In genomic region chr13:45951724-45952123, GRCh38 we compare ENCODE assay signal across 26 cellular contexts.
DNase-seq lines count a peak whose midpoint lies in the region; ATAC-seq and TF ChIP-seq lines count a peak whose summit lies in the region.
"Had no signal": no experiment of that assay in that cellular context is flagged by ENCODE, and none has a peak within 500 bp of the region (broad histone marks: within the 10 kb centered on the region; RNA-seq: fewer than 3 reads in every experiment).

No MANE protein-coding gene starts in this region.

- TF ChIP-seq CTCF in spleen (IDR thresholded peaks at IDR 0.05 in 8 of 11, conservative IDR thresholded peaks at IDR 0.05 in 3 of 11) (no peak), prostate gland (IDR thresholded peaks at IDR 0.05) (no peak)

- H3K27me3 ChIP-seq in spleen (replicated peaks in 1 of 7) (no peaks in the 10 kb centered on the region), prostate gland (replicated peaks; ENCODE audit: insufficient read depth) (no peaks in the 10 kb centered on the region)
- H3K27me3 ChIP-seq: ovary had no signal

- H3K4me3 Mint-ChIP-seq in T-helper 17 cell = no peak overlapping the region
- H3K4me3 Mint-ChIP-seq: activated CD4-positive, alpha-beta memory T cell treated with anti-CD3 and anti-CD28 coated beads, Interleukin-2, amount 10 ng/mL, durations not matched to agents 7 days and 5 days; activated naive CD4-positive, alpha-beta T cell treated with anti-CD3 and anti-CD28 coated beads, Interleukin-2, amount 50 U/mL, for 24 hours; activated T-helper 17 cell treated with anti-CD3 and anti-CD28 coated beads, Interleukin-2, amount 50 U/mL, for 72 hours; CD4-positive, CD25-positive, alpha-beta regulatory T cell; central memory CD8-positive, alpha-beta T cell; GM23338; nephron; type B pancreatic cell had no signal

- H3K36me3 Mint-ChIP-seq in T-helper 17 cell (ENCODE audit: low read depth) = no peaks in the 10 kb centered on the region

- intact Hi-C loops in spleen (cut with DNase I; ENCODE audit: low total_unique reads) = no loop called here
- intact Hi-C loops in prostate gland (cut with DNase I) = no loop called here

- peak overlapping the region in 5 of 8 donors; percentile 45 to 88 (median 78) for H3K27ac ChIP-seq in spleen
- H3K27ac ChIP-seq in prostate gland = no peak overlapping the region
- H3K27ac ChIP-seq: ovary had no signal

- ATAC-seq in T-helper 17 cell (no peak), SK-N-SH treated with all-trans-retinoic acid at 6 μM for 48 hours (no peak)
- ATAC-seq: activated CD4-positive, CD25-positive, alpha-beta regulatory T cell treated with anti-CD3 and anti-CD28 coated beads, Interleukin-2, amount 50 U/mL, for 24 hours; activated T-helper 17 cell treated with anti-CD3 and anti-CD28 coated beads, Interleukin-2, amount 50 U/mL, for 72 hours; GM23338; lower lobe of right lung had no signal

- H3K36me3 ChIP-seq in spleen (peaks cover 0 to 26% (median 7%) of the 10 kb centered on the region in 6 donors), prostate gland (no peaks in the 10 kb centered on the region)
- H3K36me3 ChIP-seq: ovary had no signal

- H3K4me1 ChIP-seq in spleen = peaks cover 0 to 5% (median 0%) of the 10 kb centered on the region in 6 donors
- H3K4me1 ChIP-seq in prostate gland (replicated peaks) = no peaks in the 10 kb centered on the region

- peak overlapping the region; percentile 21 for H3K27ac Mint-ChIP-seq in T-helper 17 cell
- H3K27ac Mint-ChIP-seq: activated CD4-positive, alpha-beta memory T cell treated with anti-CD3 and anti-CD28 coated beads, Interleukin-2, amount 10 ng/mL, durations not matched to agents 7 days and 5 days; activated T-helper 17 cell treated with anti-CD3 and anti-CD28 coated beads, Interleukin-2, amount 50 U/mL, for 72 hours; GM23338; nephron; type B pancreatic cell had no signal

- H3K27me3 Mint-ChIP-seq in T-helper 17 cell = no peaks in the 10 kb centered on the region
- H3K27me3 Mint-ChIP-seq: activated CD4-positive, alpha-beta memory T cell treated with anti-CD3 and anti-CD28 coated beads, Interleukin-2, amount 10 ng/mL, durations not matched to agents 7 days and 5 days; activated naive CD4-positive, alpha-beta T cell treated with anti-CD3 and anti-CD28 coated beads, Interleukin-2, amount 50 U/mL, for 24 hours; activated T-helper 17 cell treated with anti-CD3 and anti-CD28 coated beads, Interleukin-2, amount 50 U/mL, for 72 hours; CD4-positive, CD25-positive, alpha-beta regulatory T cell; central memory CD8-positive, alpha-beta T cell; type B pancreatic cell had no signal

- no peaks in the 10 kb centered on the region for H3K9me3 ChIP-seq in T-helper 17 cell (ENCODE audit: control insufficient read depth, low read length, poor library complexity, severe bottlenecking)
- no peaks in the 10 kb centered on the region for H3K9me3 ChIP-seq in spleen
- no peaks in the 10 kb centered on the region for H3K9me3 ChIP-seq in prostate gland
- H3K9me3 ChIP-seq: lower lobe of right lung, ovary had no signal

- DNase-seq in ELR (ENCODE audit: low read depth) (peak; percentile 2), T-helper 17 cell (no peak), fibroblast of peridontal ligament (ENCODE audit: extremely low read depth) (peak; percentile 6), spleen (no peak), prostate gland (ENCODE audit: low spot score) (no peak), NCI-H446 treated with DMSO at 0.1 percent for 48 hours (lab: John Stamatoyannopoulos, UW) (no peak)
- DNase-seq: activated CD4-positive, alpha-beta memory T cell treated with anti-CD3 and anti-CD28 coated beads, Interleukin-2, amount 10 ng/mL, durations not matched to agents 7 days and 5 days; activated CD8-positive, alpha-beta memory T cell treated with anti-CD3 and anti-CD28 coated beads, Interleukin-2, amount 50 U/mL, for 48 hours; CD4-positive, CD25-positive, alpha-beta regulatory T cell; glutamatergic neuron; lower lobe of right lung; NCI-H2081; NCI-H226; NCI-H774; ovary; retina; RPMI8226; stimulated activated CD4-positive, alpha-beta T cell treated with anti-CD3 and anti-CD28 coated beads, Interleukin-2, amount 100 ng/mL, for 48 hours had no signal

- 95 to 99% (median 96%) methylated on average over 3 of the region's 3 CpGs for WGBS in spleen, 5 donors
- WGBS in prostate gland = 93% methylated on average over 3 of the region's 3 CpGs

- peaks cover 4% of the 10 kb centered on the region for H3K4me1 Mint-ChIP-seq in T-helper 17 cell
- H3K4me1 Mint-ChIP-seq: activated CD4-positive, alpha-beta memory T cell treated with anti-CD3 and anti-CD28 coated beads, Interleukin-2, amount 10 ng/mL, durations not matched to agents 7 days and 5 days; activated T-helper 17 cell treated with anti-CD3 and anti-CD28 coated beads, Interleukin-2, amount 50 U/mL, for 72 hours; CD4-positive, CD25-positive, alpha-beta regulatory T cell; central memory CD8-positive, alpha-beta T cell had no signal

- no peak for TF ChIP-seq POLR2A in spleen (IDR thresholded peaks at IDR 0.05)
- TF ChIP-seq POLR2A in prostate gland (IDR thresholded peaks at IDR 0.05) = no peak

- H3K4me3 ChIP-seq in spleen (peak overlapping the region in 1 of 8 donors; percentile 15), prostate gland (no peak overlapping the region)
- H3K4me3 ChIP-seq: GM23338, lower lobe of right lung, ovary had no signal

TF ChIP-seq in SK-N-SH treated with all-trans-retinoic acid at 6 μM for 48 hours, 23 proteins besides CTCF, POLR2A, EP300 and RAD21:
- TF ChIP-seq ZNF8 (CRISPR knock-in tag; IDR thresholded peaks at IDR 0.05) = no peak
- TF ChIP-seq ZNF565 (CRISPR knock-in tag; conservative IDR thresholded peaks at IDR 0.05; ENCODE audit: low read depth) = no peak
- no peak for TF ChIP-seq ZFP3 (CRISPR knock-in tag; IDR thresholded peaks at IDR 0.05)
- no peak for TF ChIP-seq CREB5 (CRISPR knock-in tag; IDR thresholded peaks at IDR 0.05; ENCODE audit: low read depth)
- TF ChIP-seq GLIS3 (CRISPR knock-in tag; IDR thresholded peaks at IDR 0.05) = no peak
- no peak for TF ChIP-seq ISL1 (CRISPR knock-in tag; IDR thresholded peaks at IDR 0.05)
- no peak for TF ChIP-seq RARB (CRISPR knock-in tag; IDR thresholded peaks at IDR 0.05)
- no peak for TF ChIP-seq OSR1 (CRISPR knock-in tag; IDR thresholded peaks at IDR 0.05)
- TF ChIP-seq, protein P1, sequence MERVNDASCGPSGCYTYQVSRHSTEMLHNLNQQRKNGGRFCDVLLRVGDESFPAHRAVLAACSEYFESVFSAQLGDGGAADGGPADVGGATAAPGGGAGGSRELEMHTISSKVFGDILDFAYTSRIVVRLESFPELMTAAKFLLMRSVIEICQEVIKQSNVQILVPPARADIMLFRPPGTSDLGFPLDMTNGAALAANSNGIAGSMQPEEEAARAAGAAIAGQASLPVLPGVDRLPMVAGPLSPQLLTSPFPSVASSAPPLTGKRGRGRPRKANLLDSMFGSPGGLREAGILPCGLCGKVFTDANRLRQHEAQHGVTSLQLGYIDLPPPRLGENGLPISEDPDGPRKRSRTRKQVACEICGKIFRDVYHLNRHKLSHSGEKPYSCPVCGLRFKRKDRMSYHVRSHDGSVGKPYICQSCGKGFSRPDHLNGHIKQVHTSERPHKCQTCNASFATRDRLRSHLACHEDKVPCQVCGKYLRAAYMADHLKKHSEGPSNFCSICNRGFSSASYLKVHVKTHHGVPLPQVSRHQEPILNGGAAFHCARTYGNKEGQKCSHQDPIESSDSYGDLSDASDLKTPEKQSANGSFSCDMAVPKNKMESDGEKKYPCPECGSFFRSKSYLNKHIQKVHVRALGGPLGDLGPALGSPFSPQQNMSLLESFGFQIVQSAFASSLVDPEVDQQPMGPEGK (CRISPR knock-in tag; IDR thresholded peaks at IDR 0.05; ENCODE audit: borderline replicate concordance) = no peak
- TF ChIP-seq, protein P2, sequence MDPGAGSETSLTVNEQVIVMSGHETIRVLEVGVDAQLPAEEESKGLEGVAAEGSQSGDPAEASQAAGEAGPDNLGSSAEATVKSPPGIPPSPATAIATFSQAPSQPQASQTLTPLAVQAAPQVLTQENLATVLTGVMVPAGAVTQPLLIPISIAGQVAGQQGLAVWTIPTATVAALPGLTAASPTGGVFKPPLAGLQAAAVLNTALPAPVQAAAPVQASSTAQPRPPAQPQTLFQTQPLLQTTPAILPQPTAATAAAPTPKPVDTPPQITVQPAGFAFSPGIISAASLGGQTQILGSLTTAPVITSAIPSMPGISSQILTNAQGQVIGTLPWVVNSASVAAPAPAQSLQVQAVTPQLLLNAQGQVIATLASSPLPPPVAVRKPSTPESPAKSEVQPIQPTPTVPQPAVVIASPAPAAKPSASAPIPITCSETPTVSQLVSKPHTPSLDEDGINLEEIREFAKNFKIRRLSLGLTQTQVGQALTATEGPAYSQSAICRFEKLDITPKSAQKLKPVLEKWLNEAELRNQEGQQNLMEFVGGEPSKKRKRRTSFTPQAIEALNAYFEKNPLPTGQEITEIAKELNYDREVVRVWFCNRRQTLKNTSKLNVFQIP (CRISPR knock-in tag; IDR thresholded peaks at IDR 0.05; ENCODE audit: borderline replicate concordance, low read depth) = no peak
- TF ChIP-seq PPARA (CRISPR knock-in tag; IDR thresholded peaks at IDR 0.05; ENCODE audit: borderline replicate concordance) = no peak
- no peak for TF ChIP-seq ZC3H10 (CRISPR knock-in tag; IDR thresholded peaks at IDR 0.05)
- TF ChIP-seq TOX (CRISPR knock-in tag; IDR thresholded peaks at IDR 0.05; ENCODE audit: borderline replicate concordance) = no peak
- TF ChIP-seq SNAI2 (CRISPR knock-in tag; IDR thresholded peaks at IDR 0.05) = no peak
- TF ChIP-seq ARNTL (CRISPR knock-in tag; IDR thresholded peaks at IDR 0.05; ENCODE audit: borderline replicate concordance, low read depth) = no peak
- TF ChIP-seq ZNF70 (CRISPR knock-in tag; IDR thresholded peaks at IDR 0.05) = no peak

Comparison
In these comparisons a context has a peak if more than half of its experiments do, and no peak if none do; other contexts are left out.
1. DNase-seq: peak in ELR (single experiment) and fibroblast of peridontal ligament (single experiment); none in T-helper 17 cell (0 of 3), spleen (single experiment), prostate gland (single experiment) and NCI-H446 treated with DMSO at 0.1 percent for 48 hours (single experiment).
2. H3K27ac ChIP-seq: peak in spleen (5 of 8); none in prostate gland (0 of 2).